9 cellular contexts compared by ENCODE assay signal in genomic region chr9:13278023-13278367, GRCh38. TPM values are rescaled to one million over a fixed set of nuclear protein-coding genes. Genes with fewer than 3 reads are reported as not detected.
DNase-seq lines count a peak whose midpoint lies in the region; ATAC-seq and TF ChIP-seq lines count a peak whose summit lies in the region.
"Had no signal": no experiment of that assay in that cellular context is flagged by ENCODE, and none has a peak within 500 bp of the region (broad histone marks: within the 10 kb centered on the region; RNA-seq: fewer than 3 reads in every experiment).

No MANE protein-coding gene starts in this region.

- H3K4me1 ChIP-seq in mesenchymal stem cell (ENCODE audit: control insufficient read depth, insufficient read depth, low read depth, low read length) (no peaks in the 10 kb centered on the region), transverse colon (peaks cover 0 to 13% (median 3%) of the 10 kb centered on the region in 4 donors), OCI-LY7 (ENCODE audit: insufficient read depth, low read length, poor library complexity, severe bottlenecking) (no peaks in the 10 kb centered on the region)

- H2BK12ac ChIP-seq in mesenchymal stem cell (ENCODE audit: low read length in 2 of 2): peak overlapping the region in 1 of 2 experiments; percentile 2

- no peaks in the 10 kb centered on the region for H3K9me2 ChIP-seq in OCI-LY7 (ENCODE audit: insufficient read depth, low read length)

- H3K4ac ChIP-seq in mesenchymal stem cell (ENCODE audit: low read depth in 1 of 2, low read length in 2 of 2): peak overlapping the region; percentile 90 to 99

- H3K23ac ChIP-seq in mesenchymal stem cell (ENCODE audit: low read length in 2 of 2): peak overlapping the region; percentile 54 to 64

- H3K9me3 ChIP-seq in mesenchymal stem cell (ENCODE audit: control insufficient read depth, low read length) (no peaks in the 10 kb centered on the region), transverse colon (no peaks in the 10 kb centered on the region), OCI-LY7 (ENCODE audit: low read length) (no peaks in the 10 kb centered on the region)

- H3K79me1 ChIP-seq in mesenchymal stem cell (replicated peaks; ENCODE audit: low read length, poor library complexity, severe bottlenecking): peaks cover under 1% of the 10 kb centered on the region

- H3K36me3 ChIP-seq in mesenchymal stem cell (ENCODE audit: control insufficient read depth in 1 of 2, insufficient read depth in 2 of 2, low read depth in 1 of 2, low read length in 2 of 2) (no peaks in the 10 kb centered on the region), transverse colon (no peaks in the 10 kb centered on the region), OCI-LY7 (ENCODE audit: insufficient read depth, low read length) (no peaks in the 10 kb centered on the region)

- H2AFZ ChIP-seq in mesenchymal stem cell (ENCODE audit: low read depth, low read length) (peak overlapping the region; percentile 0), OCI-LY7 (ENCODE audit: low read length) (no peak overlapping the region)

- CTCF ChIA-PET in OCI-LY7 (lab: Charles Lee; ENCODE audit: unreplicated experiment): no interaction called here

- H3K4me3 ChIP-seq in coronary artery: peak overlapping the region; percentile 88
- peak overlapping the region; percentile 70 to 92 for H3K4me3 ChIP-seq in mesenchymal stem cell (ENCODE audit: insufficient read depth in 1 of 2, low read depth in 1 of 2, low read length in 2 of 2)
- peak overlapping the region; percentile 46 to 60 (median 56) for H3K4me3 ChIP-seq in transverse colon
- no peak overlapping the region for H3K4me3 ChIP-seq in OCI-LY7 (ENCODE audit: low read depth, low read length, poor library complexity, severe bottlenecking)

- H3K4me2 ChIP-seq in mesenchymal stem cell (ENCODE audit: low read length, poor library complexity, severe bottlenecking) (peak overlapping the region; percentile 85), OCI-LY7 (ENCODE audit: low read length) (no peak overlapping the region)

- TF ChIP-seq EP300 in transverse colon (IDR thresholded peaks at IDR 0.05; ENCODE audit: low read depth): no peak

- no peak overlapping the region for H2AK5ac ChIP-seq in mesenchymal stem cell (ENCODE audit: low read length, severe bottlenecking)

- peak overlapping the region; percentile 94 for H2BK120ac ChIP-seq in mesenchymal stem cell (ENCODE audit: low read depth, low read length)

- in situ Hi-C loops in transverse colon (cut with MboI; ENCODE audit: low pct_ligation_motif_present in 1 of 4, low pct_unique_long_range_greater_than_20kb in 1 of 4, low sequenced_read_pairs in 3 of 4): no loop called here

- H3K27ac ChIP-seq in coronary artery (peak overlapping the region; percentile 96), mesenchymal stem cell (ENCODE audit: low read length, poor library complexity, severe bottlenecking) (peak overlapping the region; percentile 78), transverse colon (peak overlapping the region; percentile 86 to 93 (median 88)), OCI-LY7 (ENCODE audit: low read depth, low read length, poor library complexity, severe bottlenecking) (no peak overlapping the region)

- no TSS peak for BruUV-seq in OCI-LY7 (replicated peaks; lab: Mats Ljungman, UMichigan)

- H2BK15ac ChIP-seq in mesenchymal stem cell (ENCODE audit: low read depth, poor library complexity, severe bottlenecking): no peak overlapping the region

- no peak for ATAC-seq in GM18505 (IDR thresholded peaks at IDR 0.05; ENCODE audit: unreplicated experiment)
- ATAC-seq in HG02852 (IDR thresholded peaks at IDR 0.05; ENCODE audit: unreplicated experiment): no peak
- ATAC-seq: activated naive CD8-positive, alpha-beta T cell treated with anti-CD3 and anti-CD28 coated beads, Interleukin-2, amount 50 U/mL, for 24 hours had no signal

- H3K18ac ChIP-seq in mesenchymal stem cell (ENCODE audit: low read depth in 1 of 2, low read length in 2 of 2): peak overlapping the region; percentile 85 to 99

- peak overlapping the region; percentile 99 for H4K8ac ChIP-seq in mesenchymal stem cell (ENCODE audit: low read length)

- no peaks in the 10 kb centered on the region for H3K27me3 ChIP-seq in mesenchymal stem cell (ENCODE audit: control insufficient read depth in 1 of 2, insufficient read depth in 1 of 2, low read length in 2 of 2)
- peaks cover 22% of the 10 kb centered on the region for H3K27me3 ChIP-seq in transverse colon

- no peaks in the 10 kb centered on the region for H4K20me1 ChIP-seq in OCI-LY7 (ENCODE audit: insufficient read depth, low read length)

- no peak for TF ChIP-seq POLR2A in transverse colon (IDR thresholded peaks at IDR 0.05)
- TF ChIP-seq POLR2A in GM18505 (IDR thresholded peaks at IDR 0.05; ENCODE audit: borderline replicate concordance, extremely low read depth, insufficient read depth, insufficient read length): no peak

- POLR2A ChIA-PET in OCI-LY7 (lab: Charles Lee): no interaction called here

- peak overlapping the region; percentile 59 for H4K91ac ChIP-seq in mesenchymal stem cell (ENCODE audit: low read length)

- under 1% methylated on average over 9 of the region's 10 CpGs for whole genome bisulfite sequencing in mesenchymal stem cell
- 47 to 51% methylated on average over 3 to 10 of the region's 10 CpGs for WGBS in transverse colon (ENCODE audit: low coverage in 1 of 2), 2 donors

- peak; percentile 53 for DNase-seq in NCI-H1105 treated with DMSO at 0.1 percent for 48 hours (lab: John Stamatoyannopoulos, UW)
- DNase-seq in NCI-H1105 (lab: John Stamatoyannopoulos, UW): no peak
- DNase-seq in coronary artery (ENCODE audit: low spot score): no peak
- peak; percentile 84 for DNase-seq in mesenchymal stem cell
- no peak for DNase-seq in transverse colon
- no peak for DNase-seq in OCI-LY7 (ENCODE audit: low spot score)
- DNase-seq: activated naive CD8-positive, alpha-beta T cell treated with anti-CD3 and anti-CD28 coated beads, Interleukin-2, amount 50 U/mL, for 24 hours had no signal

- intact Hi-C loops in transverse colon (cut with DNase I; ENCODE audit: low total_unique reads): no loop called here
- intact Hi-C loops in OCI-LY7 (cut with micrococcal nuclease; ENCODE audit: unreplicated experiment): no loop called here

- no peak overlapping the region for H3K14ac ChIP-seq in mesenchymal stem cell (ENCODE audit: low read length in 2 of 2)

- H2BK5ac ChIP-seq in mesenchymal stem cell (ENCODE audit: low read depth, low read length, poor library complexity, severe bottlenecking): peak overlapping the region; percentile 23

- TF ChIP-seq CTCF in coronary artery (IDR thresholded peaks at IDR 0.05): no peak
- TF ChIP-seq CTCF in transverse colon (IDR thresholded peaks at IDR 0.05): no peak
- no peak for TF ChIP-seq CTCF in OCI-LY7 (conservative IDR thresholded peaks at IDR 0.05; ENCODE audit: low read length)

- peak overlapping the region; percentile 96 for H3K9ac ChIP-seq in mesenchymal stem cell (ENCODE audit: low read length)

- no peaks in the 10 kb centered on the region for H3K79me2 ChIP-seq in OCI-LY7 (ENCODE audit: insufficient read depth, low read depth, low read length)

RNA-seq across cellular contexts. Expression of gene MPDZ, which starts 1.5 kb away (rescaled TPM):
- polyA plus RNA-seq in mesenchymal stem cell (2013, experiment 1 of 2): 21.5 TPM
- 22.9 TPM for polyA plus RNA-seq in mesenchymal stem cell (2013, experiment 2 of 2)
- total RNA-seq in transverse colon (10 to 100 TPM in 3 of 4 donors, 1 to 10 TPM in 1; 9.7 to 62.1 (median 14.5) TPM), OCI-LY7 (2022) (not detected in 2 replicates)
- not detected in 2 replicates for total RNA-seq in OCI-LY7 (2014; rRNA removed; shearing (Covaris generic))

Comparison
In these comparisons a context has a peak if more than half of its experiments do, and no peak if none do; other contexts are left out.
1. DNase-seq: peak in NCI-H1105 treated with DMSO at 0.1 percent for 48 hours (single experiment) and mesenchymal stem cell (single experiment); none in NCI-H1105 (single experiment), coronary artery (single experiment), transverse colon (single experiment) and OCI-LY7 (single experiment).
2. RNA of gene MPDZ, which starts 1.5 kb away (total RNA-seq): 9.7 to 62.1 TPM in transverse colon; not detected in OCI-LY7; every median in the first group is over 10 times any median in the second.